1 cellular context compared by ENCODE assay signal in genomic region chr12:6688543-6688999, GRCh38.
A peak's percentile ranks its signal among the peaks of the same experiment; 100 is the strongest.
TF ChIP-seq lines count a peak whose summit lies in the region.

No MANE protein-coding gene starts in this region.

TF ChIP-seq in H1, 55 proteins besides CTCF, POLR2A, EP300 and RAD21:
- TF ChIP-seq KDM5A (IDR thresholded peaks at IDR 0.05; ENCODE audit: low read length), result no peak
- peak; percentile 66; the same call in 1 of the 2 replicates for TF ChIP-seq GABPA (IDR thresholded peaks at IDR 0.05; ENCODE audit: borderline replicate concordance, insufficient read depth, low read length)
- TF ChIP-seq BACH1 (IDR thresholded peaks at IDR 0.05; ENCODE audit: low read length), result no peak
- TF ChIP-seq RFX5 (IDR thresholded peaks at IDR 0.05; ENCODE audit: borderline replicate concordance, low read depth, low read length), result no peak
- no peak; the same call in 1 of the 2 replicates for TF ChIP-seq ATF2 (IDR thresholded peaks at IDR 0.05; ENCODE audit: low read length)
- no peak for TF ChIP-seq USF2 (IDR thresholded peaks at IDR 0.05; ENCODE audit: low read length)
- 0 out of 4 replicates have a peak, but pooled peaks of 1 of the 2 experiments have one; percentile 39 for TF ChIP-seq HDAC2 (IDR thresholded peaks at IDR 0.05; ENCODE audit: borderline replicate concordance in 1 of 2, low read depth in 2 of 2, low read length in 2 of 2)
- TF ChIP-seq E2F6 (IDR thresholded peaks at IDR 0.05), result no peak
- TF ChIP-seq TBP (IDR thresholded peaks at IDR 0.05; ENCODE audit: low read depth, low read length), result no peak; the same call in 1 of the 2 replicates
- TF ChIP-seq RBBP5 (IDR thresholded peaks at IDR 0.05; ENCODE audit: borderline replicate concordance, low read depth, low read length), result no peak
- peak; percentile 51 for TF ChIP-seq KDM4A (IDR thresholded peaks at IDR 0.05; ENCODE audit: low read depth, low read length, severe bottlenecking)
- TF ChIP-seq NRF1 (IDR thresholded peaks at IDR 0.05; ENCODE audit: low read depth, low read length), result no peak
- TF ChIP-seq POLR2AphosphoS5 (IDR thresholded peaks at IDR 0.05; ENCODE audit: low read depth, low read length), result no peak; the same call in 1 of the 2 replicates
- no peak for TF ChIP-seq SP1 (IDR thresholded peaks at IDR 0.05; ENCODE audit: low read depth, low read length)
- no peak for TF ChIP-seq TAF7 (optimal IDR thresholded peaks at IDR 0.05; ENCODE audit: borderline replicate concordance, low read depth, low read length)
- no peak for TF ChIP-seq GTF2F1 (IDR thresholded peaks at IDR 0.05; ENCODE audit: borderline replicate concordance, low read depth, low read length)
- TF ChIP-seq SP4 (IDR thresholded peaks at IDR 0.05; ENCODE audit: low read length), result no peak
- no peak for TF ChIP-seq TEAD4 (IDR thresholded peaks at IDR 0.05; ENCODE audit: low read depth, low read length)
- TF ChIP-seq JUND (IDR thresholded peaks at IDR 0.05; ENCODE audit: low read length), result no peak
- no peak for TF ChIP-seq ATF3 (IDR thresholded peaks at IDR 0.05; ENCODE audit: insufficient read depth, low read depth, low read length)
- no peak for TF ChIP-seq CHD1 (IDR thresholded peaks at IDR 0.05; ENCODE audit: low read depth, low read length)
- TF ChIP-seq TCF12 (IDR thresholded peaks at IDR 0.05; ENCODE audit: low read depth, low read length), result no peak
- 0 out of 2 replicates have a peak, but pooled peaks have one; percentile 69 for TF ChIP-seq CREB1 (IDR thresholded peaks at IDR 0.05)
- no peak for TF ChIP-seq SRF (IDR thresholded peaks at IDR 0.05; ENCODE audit: low read depth, low read length)
- no peak for TF ChIP-seq CHD7 (IDR thresholded peaks at IDR 0.05; ENCODE audit: insufficient replicate concordance, low read length)
- no peak for TF ChIP-seq SAP30 (IDR thresholded peaks at IDR 0.05; ENCODE audit: insufficient read depth, insufficient replicate concordance, low read length)
- 0 out of 4 replicates have a peak, but pooled peaks of 1 of the 2 experiments have one; percentile 11 for TF ChIP-seq SIN3A (conservative IDR thresholded peaks at IDR 0.05 in 1 of 2, IDR thresholded peaks at IDR 0.05 in 1 of 2; ENCODE audit: low read depth in 1 of 2, low read length in 2 of 2)
- no peak for TF ChIP-seq CBX5 (IDR thresholded peaks at IDR 0.05; ENCODE audit: low read depth, low read length)
- no peak for TF ChIP-seq FOSL1 (IDR thresholded peaks at IDR 0.05; ENCODE audit: insufficient read depth, low read depth, low read length)
- no peak; the same call in 1 of the 2 replicates for TF ChIP-seq EGR1 (IDR thresholded peaks at IDR 0.05; ENCODE audit: borderline replicate concordance, low read depth, low read length)
- no peak for TF ChIP-seq BRCA1 (IDR thresholded peaks at IDR 0.05; ENCODE audit: low read depth, low read length)
- TF ChIP-seq CBX8 (IDR thresholded peaks at IDR 0.05; ENCODE audit: borderline replicate concordance, low read depth, low read length), result no peak
- TF ChIP-seq TAF1 (IDR thresholded peaks at IDR 0.05; ENCODE audit: low read depth, low read length), result no peak
- TF ChIP-seq YY1 (IDR thresholded peaks at IDR 0.05; ENCODE audit: low read depth, low read length), result 0 out of 2 replicates have a peak, but pooled peaks have one; percentile 23
TF ChIP-seq in H1: peak in this region for 6.
